1 cellular context compared by ENCODE assay signal in the genomic region with DNA sequence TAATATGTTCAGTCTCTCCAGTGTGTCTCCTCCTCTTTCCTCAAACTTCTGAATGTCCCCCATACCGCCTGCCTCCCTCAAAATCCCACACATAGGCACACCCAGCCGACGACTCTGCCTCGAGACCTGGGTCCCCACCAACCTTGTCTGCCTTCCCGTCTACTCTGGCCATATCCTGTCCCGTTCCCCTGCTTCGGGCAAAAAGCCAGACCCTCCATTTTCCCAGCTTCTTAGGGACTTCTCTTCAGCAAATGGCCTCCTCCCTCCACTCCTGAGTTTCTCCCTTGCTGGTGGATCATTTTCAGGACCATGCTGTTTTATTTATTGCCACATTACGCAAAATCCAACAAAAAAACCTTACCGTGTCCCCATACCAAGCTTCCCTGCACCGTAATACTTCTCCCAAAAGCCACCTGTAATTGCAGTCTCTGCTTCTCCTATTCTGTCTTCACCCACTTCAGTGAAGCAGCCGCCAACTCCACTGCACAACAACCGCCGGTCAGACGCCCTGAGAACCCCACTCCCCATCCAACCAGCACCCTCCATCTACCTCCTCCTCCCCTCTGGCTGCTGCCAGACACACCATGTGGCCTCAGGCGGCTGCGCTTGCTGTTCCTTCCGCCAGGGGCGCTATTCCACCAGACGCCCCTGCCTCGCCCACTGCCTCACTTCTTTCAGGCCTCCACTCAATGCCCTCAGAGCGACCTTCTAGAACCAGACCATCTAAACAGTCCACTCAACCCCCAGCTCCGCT.
TF ChIP-seq lines count a peak whose summit lies in the region.

No MANE protein-coding gene starts in this region.

TF ChIP-seq in liver, 16 proteins besides CTCF, POLR2A, EP300 and RAD21 (continued from another document):
- no peak for TF ChIP-seq FOXA2 (IDR thresholded peaks at IDR 0.05)
